In the genomic region with DNA sequence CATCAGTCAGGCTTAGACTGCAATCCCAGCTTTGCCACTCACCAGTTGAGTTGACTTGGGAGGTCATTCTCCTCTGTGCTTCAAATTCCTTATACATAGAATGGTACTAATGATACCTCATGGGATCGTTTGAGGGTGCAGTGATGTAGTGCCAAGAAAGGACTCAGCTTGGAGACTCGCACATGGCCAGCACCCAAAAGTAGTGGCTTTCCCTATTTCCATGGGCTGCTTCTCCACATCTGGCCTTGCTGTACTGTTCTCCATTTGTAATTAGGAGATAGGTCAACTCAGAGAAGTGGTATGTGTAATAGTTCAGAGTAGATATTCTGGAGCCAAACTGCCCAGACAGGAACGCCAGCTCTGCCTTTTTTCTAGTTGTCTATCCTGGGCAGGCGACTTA, we compare ENCODE assay signal across 28 cellular contexts. TPM values are rescaled to one million over a fixed set of nuclear protein-coding genes. Genes with fewer than 3 reads are reported as not detected.
"Had no signal": no experiment of that assay in that cellular context is flagged by ENCODE, and none has a peak within 500 bp of the region (broad histone marks: within the 10 kb centered on the region; RNA-seq: fewer than 3 reads in every experiment).

No MANE protein-coding gene starts in this region.

- H3K4me1 Mint-ChIP-seq: endodermal cell, mesothelial cell of epicardium had no signal

- H3K4me3 ChIP-seq: coronary artery, gastrocnemius medialis, left ventricle myocardium inferior, tibial artery had no signal

- H3K4me1 ChIP-seq: gastrocnemius medialis, left ventricle myocardium inferior had no signal

- DNase-seq: activated CD4-positive, alpha-beta T cell treated with anti-CD3 and anti-CD28 coated beads, Interleukin-2, amount 10 ng/mL, durations not matched to agents 7 days and 5 days; activated CD4-positive, CD25-positive, alpha-beta regulatory T cell treated with anti-CD3 and anti-CD28 coated beads, Interleukin-2, amount 50 U/mL, for 72 hours; activated CD8-positive, alpha-beta T cell treated with anti-CD3 and anti-CD28 coated beads, Interleukin-2, amount 10 ng/mL, durations not matched to agents 7 days and 5 days; activated gamma-delta T cell treated with Interleukin-2 at 50 U/mL for 16 hours; endodermal cell; gastrocnemius medialis; head of caudate nucleus; hypothalamus; natural killer cell; retina; stimulated activated CD4-positive, alpha-beta T cell treated with anti-CD3 and anti-CD28 coated beads, Interleukin-4, amount 100 ng/mL, for 24 hours; substantia nigra; T-cell; WERI-Rb-1 had no signal

- H3K9me3 ChIP-seq: gastrocnemius medialis, left ventricle myocardium inferior, tibial artery had no signal

- H3K27me3 ChIP-seq: gastrocnemius medialis, tibial artery had no signal

- H3K27me3 Mint-ChIP-seq: activated CD4-positive, alpha-beta T cell treated with anti-CD3 and anti-CD28 coated beads, Interleukin-2, amount 10 ng/mL, durations not matched to agents 7 days and 5 days; activated naive CD8-positive, alpha-beta T cell; progenitor cell of endocrine pancreas; stimulated activated naive CD8-positive, alpha-beta T cell treated with anti-CD3 and anti-CD28 coated beads, Interleukin-15, Interleukin-2, amounts not matched to agents 100 ng/mL and 50 ng/mL, for 24 hours had no signal

- H3K36me3 ChIP-seq: gastrocnemius medialis, WERI-Rb-1 had no signal

- H3K36me3 Mint-ChIP-seq: natural killer cell, T-cell had no signal

- H3K27ac ChIP-seq: epithelial cell of prostate, gastrocnemius medialis, left ventricle myocardium inferior, tibial artery, WERI-Rb-1 had no signal

- H3K4me3 Mint-ChIP-seq: activated CD4-positive, alpha-beta T cell treated with anti-CD3 and anti-CD28 coated beads, Interleukin-2, amount 10 ng/mL, durations not matched to agents 7 days and 5 days; activated CD8-positive, alpha-beta T cell treated with anti-CD3 and anti-CD28 coated beads, Interleukin-2, amount 10 ng/mL, durations not matched to agents 7 days and 5 days; activated naive CD8-positive, alpha-beta T cell; activated T-helper 1 cell treated with anti-CD3 and anti-CD28 coated beads, Interleukin-12 subunit alpha, Interleukin-12 subunit beta, Interleukin-2, Interleukin-4 antibody, amounts not matched to agents 30 ng/mL and 10 ng/mL and 1 ng/mL, durations not matched to agents 14 hours and 24 hours and 36 hours; endodermal cell; mesothelial cell of epicardium; natural killer cell; stimulated activated naive CD8-positive, alpha-beta T cell treated with anti-CD3 and anti-CD28 coated beads, Interleukin-15, Interleukin-2, amounts not matched to agents 100 ng/mL and 50 ng/mL, for 24 hours; T-cell had no signal

- ATAC-seq: activated CD8-positive, alpha-beta T cell treated with anti-CD3 and anti-CD28 coated beads, Interleukin-2, amount 10 ng/mL, durations not matched to agents 7 days and 5 days; gastrocnemius medialis; natural killer cell; T-cell had no signal

- H3K27ac Mint-ChIP-seq: activated CD4-positive, alpha-beta T cell treated with anti-CD3 and anti-CD28 coated beads, Interleukin-2, amount 10 ng/mL, durations not matched to agents 7 days and 5 days; activated CD8-positive, alpha-beta T cell treated with anti-CD3 and anti-CD28 coated beads, Interleukin-2, amount 10 ng/mL, durations not matched to agents 7 days and 5 days; activated naive CD8-positive, alpha-beta T cell; activated T-helper 1 cell treated with anti-CD3 and anti-CD28 coated beads, Interleukin-12 subunit alpha, Interleukin-12 subunit beta, Interleukin-2, Interleukin-4 antibody, amounts not matched to agents 30 ng/mL and 10 ng/mL and 1 ng/mL, durations not matched to agents 14 hours and 24 hours and 36 hours; endodermal cell; mesothelial cell of epicardium; natural killer cell; progenitor cell of endocrine pancreas; stimulated activated naive CD8-positive, alpha-beta T cell treated with anti-CD3 and anti-CD28 coated beads, Interleukin-15, Interleukin-2, amounts not matched to agents 100 ng/mL and 50 ng/mL, for 24 hours; T-cell had no signal

- H3K9me3 Mint-ChIP-seq: activated CD4-positive, alpha-beta T cell treated with anti-CD3 and anti-CD28 coated beads, Interleukin-2, amount 10 ng/mL, durations not matched to agents 7 days and 5 days; activated T-helper 1 cell treated with anti-CD3 and anti-CD28 coated beads, Interleukin-12 subunit alpha, Interleukin-12 subunit beta, Interleukin-2, Interleukin-4 antibody, amounts not matched to agents 30 ng/mL and 10 ng/mL and 1 ng/mL, durations not matched to agents 14 hours and 24 hours and 36 hours; endodermal cell; mesothelial cell of epicardium; natural killer cell; stimulated activated naive CD8-positive, alpha-beta T cell treated with anti-CD3 and anti-CD28 coated beads, Interleukin-15, Interleukin-2, amounts not matched to agents 100 ng/mL and 50 ng/mL, for 24 hours; T-cell had no signal

RNA-seq across cellular contexts. Expression of a gene that starts 5.5 kb away (rescaled TPM):
- total RNA-seq: activated CD4-positive, alpha-beta T cell treated with anti-CD3 and anti-CD28 coated beads, Interleukin-2, amount 10 ng/mL, durations not matched to agents 7 days and 5 days; activated CD8-positive, alpha-beta T cell treated with anti-CD3 and anti-CD28 coated beads, Interleukin-2, amount 10 ng/mL, durations not matched to agents 7 days and 5 days; activated T-helper 1 cell treated with anti-CD3 and anti-CD28 coated beads, Interleukin-12 subunit alpha, Interleukin-12 subunit beta, Interleukin-2, Interleukin-4 antibody, amounts not matched to agents 30 ng/mL and 10 ng/mL and 1 ng/mL, durations not matched to agents 14 hours and 24 hours and 36 hours; astrocyte; endodermal cell; fibroblast of lung; gastrocnemius medialis; lung microvascular endothelial cell; mesothelial cell of epicardium; natural killer cell; osteocyte; T-cell had no signal
- polyA plus RNA-seq: fibroblast of lung had no signal

RNA-seq across cellular contexts. Expression of a gene that starts 23.1 kb away (rescaled TPM):
- total RNA-seq: activated CD4-positive, alpha-beta T cell treated with anti-CD3 and anti-CD28 coated beads, Interleukin-2, amount 10 ng/mL, durations not matched to agents 7 days and 5 days; activated CD8-positive, alpha-beta T cell treated with anti-CD3 and anti-CD28 coated beads, Interleukin-2, amount 10 ng/mL, durations not matched to agents 7 days and 5 days; endodermal cell; fibroblast of lung; lung microvascular endothelial cell; mesothelial cell of epicardium; natural killer cell; T-cell; urinary bladder had no signal
- polyA plus RNA-seq: fibroblast of lung had no signal

RNA-seq across cellular contexts. Expression of a gene that starts 24.3 kb away (rescaled TPM):
- total RNA-seq: activated CD4-positive, alpha-beta T cell treated with anti-CD3 and anti-CD28 coated beads, Interleukin-2, amount 10 ng/mL, durations not matched to agents 7 days and 5 days; activated CD8-positive, alpha-beta T cell treated with anti-CD3 and anti-CD28 coated beads, Interleukin-2, amount 10 ng/mL, durations not matched to agents 7 days and 5 days; activated T-helper 1 cell treated with anti-CD3 and anti-CD28 coated beads, Interleukin-12 subunit alpha, Interleukin-12 subunit beta, Interleukin-2, Interleukin-4 antibody, amounts not matched to agents 30 ng/mL and 10 ng/mL and 1 ng/mL, durations not matched to agents 14 hours and 24 hours and 36 hours; astrocyte; endodermal cell; fibroblast of lung; mesothelial cell of epicardium; natural killer cell; osteocyte; progenitor cell of endocrine pancreas had no signal
- polyA plus RNA-seq: fibroblast of lung had no signal
